In genomic region chr10:103038570-103038969, GRCh38 we compare ENCODE assay signal across 1 cellular context.
TF ChIP-seq lines count a peak whose summit lies in the region.

No MANE protein-coding gene starts in this region.

TF ChIP-seq in IMR-90, 13 proteins besides CTCF, POLR2A, EP300 and RAD21:
- TF ChIP-seq MAZ (IDR thresholded peaks at IDR 0.05; ENCODE audit: borderline replicate concordance, low read depth, low read length) (no peak), NFE2L2 (IDR thresholded peaks at IDR 0.05; ENCODE audit: low read depth, low read length) (no peak), MXI1 (IDR thresholded peaks at IDR 0.05; ENCODE audit: borderline replicate concordance, low read depth, low read length) (no peak), CHD1 (IDR thresholded peaks at IDR 0.05; ENCODE audit: low read depth, low read length) (no peak), SMC3 (IDR thresholded peaks at IDR 0.05; ENCODE audit: low read depth, low read length) (no peak), RFX5 (IDR thresholded peaks at IDR 0.05; ENCODE audit: low read depth, low read length) (no peak), MAFK (IDR thresholded peaks at IDR 0.05; ENCODE audit: low read depth, low read length) (no peak), ELK1 (IDR thresholded peaks at IDR 0.05; ENCODE audit: borderline replicate concordance, low read depth, low read length) (no peak), CEBPB (IDR thresholded peaks at IDR 0.05; ENCODE audit: low read depth, low read length) (no peak)
